Comparison of ENCODE assay signal across 8 cellular contexts in the genomic region with DNA sequence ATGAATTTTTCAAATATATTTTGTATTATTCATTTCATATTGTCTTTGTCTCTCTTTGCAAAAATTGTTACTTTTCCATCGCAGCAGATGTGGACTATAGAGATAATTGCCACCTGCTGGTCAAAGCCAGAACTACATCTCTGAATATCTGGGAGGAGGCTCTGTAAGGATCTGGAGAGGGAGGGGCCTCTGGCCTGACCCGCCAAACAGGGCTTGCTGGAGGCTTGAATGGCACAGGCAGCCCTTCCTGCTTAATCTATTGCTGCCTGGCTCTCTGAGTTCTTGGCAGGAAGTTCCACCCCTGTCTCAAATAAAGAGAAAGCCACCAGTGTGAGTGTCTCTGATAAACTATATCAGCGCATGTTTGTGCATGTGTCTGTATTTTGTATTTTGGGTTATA.
DNase-seq lines count a peak whose midpoint lies in the region; ATAC-seq, FAIRE-seq and TF ChIP-seq lines count a peak whose summit lies in the region.

No MANE protein-coding gene starts in this region.

- H3K9me3 ChIP-seq in BE2C: no peaks in the 10 kb centered on the region

- H3K36me3 ChIP-seq in BE2C: no peaks in the 10 kb centered on the region

- H3K4me3 ChIP-seq in BE2C (ENCODE audit: low read depth, low read length): peak overlapping the region; percentile 40

- peak; percentile 83 for DNase-seq in BE2C
- DNase-seq in GM19239 (ENCODE audit: insufficient read length, low spot score): peak; percentile 14
- DNase-seq in NCI-H345 treated with DMSO at 0.1 percent for 48 hours (lab: John Stamatoyannopoulos, UW; ENCODE audit: unreplicated experiment): peak; percentile 41
- DNase-seq in activated CD4-positive, CD25-positive, alpha-beta regulatory T cell treated with anti-CD3 and anti-CD28 coated beads, Interleukin-2, amount 50 U/mL, for 16 hours (ENCODE audit: low read depth, low spot score): peak; percentile 51
- DNase-seq in caudate nucleus (lab: John Stamatoyannopoulos, UW): peak in 60 of 61 donors; percentile 0 to 95 (median 60)
- DNase-seq in islet precursor cell: peak; percentile 90
- DNase-seq in stimulated activated CD4-positive, alpha-beta T cell treated with anti-CD3 and anti-CD28 coated beads, Interleukin-1b, Interleukin-23, amount 100 ng/mL, for 4 hours (ENCODE audit: low read depth in 2 of 2): peak; percentile 34 to 78

- TF ChIP-seq CTCF in BE2C (IDR thresholded peaks at IDR 0.05; ENCODE audit: low read depth, low read length): peak; percentile 62

- peak; percentile 99 for ATAC-seq in HG03354 (IDR thresholded peaks at IDR 0.05; ENCODE audit: poor library complexity, severe bottlenecking, unreplicated experiment)

- H3K27me3 ChIP-seq in BE2C: no peaks in the 10 kb centered on the region

- peak; percentile 100 for FAIRE-seq in GM19239 (lab: Jason Lieb, UNC)

- no peak overlapping the region for H3K27ac ChIP-seq in caudate nucleus (ENCODE audit: low read depth, low read length)

- no peaks in the 10 kb centered on the region for H3K4me1 ChIP-seq in BE2C

Comparison
In these comparisons a context has a peak if more than half of its experiments do, and no peak if none do; other contexts are left out.
1. DNase-seq: peak in every context shown above with its lines; median percentile 90 in islet precursor cell; 83 in BE2C; 60 in caudate nucleus; 56 in stimulated activated CD4-positive, alpha-beta T cell treated with anti-CD3 and anti-CD28 coated beads, Interleukin-1b, Interleukin-23, amount 100 ng/mL, for 4 hours; 51 in activated CD4-positive, CD25-positive, alpha-beta regulatory T cell treated with anti-CD3 and anti-CD28 coated beads, Interleukin-2, amount 50 U/mL, for 16 hours; 41 in NCI-H345 treated with DMSO at 0.1 percent for 48 hours; 14 in GM19239.